21 cellular contexts compared by ENCODE assay signal in genomic region chr22:46275455-46276129, GRCh38. TPM values are rescaled to one million over a fixed set of nuclear protein-coding genes. Genes with fewer than 3 reads are reported as not detected.
DNase-seq lines count a peak whose midpoint lies in the region; ATAC-seq and TF ChIP-seq lines count a peak whose summit lies in the region.
"Had no signal": no experiment of that assay in that cellular context is flagged by ENCODE, and none has a peak within 500 bp of the region (broad histone marks: within the 10 kb centered on the region; RNA-seq: fewer than 3 reads in every experiment).

No MANE protein-coding gene starts in this region.

- ATAC-seq in DND-41 (ENCODE audit: insufficient read depth, low read depth), result peak; percentile 64; the same call in 2 of the 3 replicates
- peak; percentile 18 for ATAC-seq in left lobe of liver
- ATAC-seq in GM18873 (IDR thresholded peaks at IDR 0.05; ENCODE audit: low FRiP score, unreplicated experiment), result no peak
- ATAC-seq: heart right ventricle had no signal

- H3K4me1 ChIP-seq in DND-41 (ENCODE audit: insufficient read depth, low read length) (no peaks in the 10 kb centered on the region), Peyer's patch (peaks cover 0 to 6% (median 2%) of the 10 kb centered on the region in 4 donors)
- H3K4me1 ChIP-seq: parathyroid adenoma, vagina had no signal

- no peak overlapping the region for H2AFZ ChIP-seq in DND-41 (ENCODE audit: low read depth, low read length)
- H2AFZ ChIP-seq: parathyroid adenoma had no signal

- DNase-seq in DND-41 (no peak), Peyer's patch (peak in 2 of 3 donors; percentile 15 to 34), left lobe of liver (ENCODE audit: low spot score) (no peak), NCI-H774 (lab: John Stamatoyannopoulos, UW) (no peak)
- no peak for DNase-seq in stimulated activated CD4-positive, alpha-beta T cell treated with anti-CD3 and anti-CD28 coated beads, Interleukin-15, amount 100 ng/mL, for 24 hours
- DNase-seq: activated CD4-positive, alpha-beta T cell treated with anti-CD3 and anti-CD28 coated beads, Interleukin-2, amount 50 U/mL, for 48 hours; activated naive CD4-positive, alpha-beta T cell treated with anti-CD3 and anti-CD28 coated beads, Interleukin-2, amount 50 U/mL, for 16 hours; activated T-cell treated with anti-CD3 and anti-CD28 coated beads, Interleukin-2, amount 50 U/mL, for 24 hours; COR-L47; HCEC 1CT; heart right ventricle; mammary epithelial cell; naive B cell; NCI-H1092; NCI-H2081; NCI-H524; SHP77 treated with DMSO at 0.1 percent for 48 hours had no signal

- H3K9ac ChIP-seq in DND-41 (ENCODE audit: low read depth, low read length), result no peak overlapping the region
- H3K9ac ChIP-seq: parathyroid adenoma had no signal

- H3K4me2 ChIP-seq in DND-41 (ENCODE audit: insufficient read depth, low read length), result no peak overlapping the region

- H3K4me3 ChIP-seq in DND-41 (ENCODE audit: low read depth in 1 of 2, low read length in 2 of 2) (no peak overlapping the region), Peyer's patch (no peak overlapping the region)
- H3K4me3 ChIP-seq: heart right ventricle, vagina had no signal

- H3K36me3 ChIP-seq in DND-41 (ENCODE audit: insufficient read depth, low read length), result peaks cover 74% of the 10 kb centered on the region
- peaks cover 0 to 93% (median 0%) of the 10 kb centered on the region in 3 donors for H3K36me3 ChIP-seq in Peyer's patch

- H3K9me3 ChIP-seq in DND-41 (ENCODE audit: insufficient read depth, low read length, severe bottlenecking) (no peaks in the 10 kb centered on the region), Peyer's patch (no peaks in the 10 kb centered on the region)
- H3K9me3 ChIP-seq: heart right ventricle, vagina had no signal

- TF ChIP-seq CTCF in DND-41 (IDR thresholded peaks at IDR 0.05; ENCODE audit: borderline replicate concordance, extremely low read depth, low read length, poor library complexity, severe bottlenecking) (no peak), Peyer's patch (IDR thresholded peaks at IDR 0.05) (no peak)

- TF ChIP-seq POLR2A in Peyer's patch (IDR thresholded peaks at IDR 0.05), result no peak

- no peaks in the 10 kb centered on the region for H3K79me2 ChIP-seq in DND-41 (ENCODE audit: insufficient read depth, low read length)
- H3K79me2 ChIP-seq: parathyroid adenoma had no signal

- no peaks in the 10 kb centered on the region for H3K27me3 ChIP-seq in DND-41 (ENCODE audit: insufficient read depth, low read length, poor library complexity)
- H3K27me3 ChIP-seq in Peyer's patch, result no peaks in the 10 kb centered on the region
- H3K27me3 ChIP-seq: heart right ventricle, vagina had no signal

- H3K27ac ChIP-seq in DND-41 (ENCODE audit: low read length) (0 out of 2 replicates have a peak overlapping the region, but pooled peaks have one; percentile 1), Peyer's patch (no peak overlapping the region)
- H3K27ac ChIP-seq: heart right ventricle, parathyroid adenoma, vagina had no signal

- no peaks in the 10 kb centered on the region; the same call in 1 of the 2 replicates for H4K20me1 ChIP-seq in DND-41 (ENCODE audit: insufficient read depth, low read length)

RNA-seq across cellular contexts. Expression of gene TTC38, which starts 7.8 kb away (rescaled TPM):
- 100 to 1,000 TPM; 173 to 606 (median 587) TPM for total RNA-seq in Peyer's patch
- total RNA-seq in left lobe of liver, result 189 TPM

RNA-seq across cellular contexts. Expression of gene PKDREJ, which starts 12.4 kb away (rescaled TPM):
- 1 to 10 TPM in 1 of 4 donors, under 1 TPM in 2, not detected in 1; 0.13 to 1.3 (median 0.35) TPM for total RNA-seq in Peyer's patch
- 0.05 TPM for total RNA-seq in left lobe of liver
- total RNA-seq: mammary epithelial cell; T-helper 1 cell treated with Interleukin-12 subunit alpha and Interleukin-12 subunit beta and Interleukin-4 antibody, amounts not matched to agents 30 ng/mL and 1 ng/mL, for 36 hours; vagina had no signal

RNA-seq across cellular contexts. Expression of gene GTSE1, which starts 21.1 kb away (rescaled TPM):
- total RNA-seq in Peyer's patch (10 to 100 TPM in 1 of 4 donors, 1 to 10 TPM in 3; 2.3 to 14.9 (median 5.9) TPM), left lobe of liver (0.63 TPM)

RNA-seq across cellular contexts. Expression of gene CDPF1, which starts 25.5 kb away (rescaled TPM):
- total RNA-seq in Peyer's patch (10 to 100 TPM in 3 of 4 donors, 1 to 10 TPM in 1; 7.0 to 23.9 (median 12.1) TPM), left lobe of liver (5.1 TPM)

RNA-seq across cellular contexts. Expression of gene TRMU, which starts 59.9 kb away (rescaled TPM):
- total RNA-seq in Peyer's patch (100 to 1,000 TPM in 1 of 4 donors, 10 to 100 TPM in 3; 35.2 to 101 (median 83.3) TPM), left lobe of liver (23.6 TPM)

Comparison
In these comparisons a context has a peak if more than half of its experiments do, and no peak if none do; other contexts are left out.
1. DNase-seq: peak in Peyer's patch (2 of 3); none in DND-41 (single experiment), left lobe of liver (single experiment), NCI-H774 (single experiment) and stimulated activated CD4-positive, alpha-beta T cell treated with anti-CD3 and anti-CD28 coated beads, Interleukin-15, amount 100 ng/mL, for 24 hours (single experiment).